ENCODE assay signal across 17 cellular contexts in genomic region chr15:77904901-77905300, GRCh38.
"Had no signal": no experiment of that assay in that cellular context is flagged by ENCODE, and none has a peak within 500 bp of the region (broad histone marks: within the 10 kb centered on the region; RNA-seq: fewer than 3 reads in every experiment).

No MANE protein-coding gene starts in this region.

- ATAC-seq: effector memory CD8-positive, alpha-beta T cell; gastroesophageal sphincter; left lobe of liver; mucosa of descending colon; naive thymus-derived CD8-positive, alpha-beta T cell; psoas muscle; sciatic nerve had no signal

- H3K27ac Mint-ChIP-seq: dendritic cell treated with granulocyte-macrophage colony-stimulating factor and Interleukin-4, amounts not matched to agents 40 ng/mL and 50 ng/mL, for 4 days; effector memory CD8-positive, alpha-beta T cell; naive thymus-derived CD8-positive, alpha-beta T cell; stimulated activated naive CD8-positive, alpha-beta T cell treated with anti-CD3 and anti-CD28 coated beads, Interleukin-15, Interleukin-2, amounts not matched to agents 100 ng/mL and 50 ng/mL, for 24 hours had no signal

- H3K4me1 Mint-ChIP-seq: central memory CD8-positive, alpha-beta T cell; naive thymus-derived CD8-positive, alpha-beta T cell had no signal

- H3K36me3 Mint-ChIP-seq: naive thymus-derived CD8-positive, alpha-beta T cell had no signal

- H3K9me3 Mint-ChIP-seq: central memory CD8-positive, alpha-beta T cell; dendritic cell treated with granulocyte-macrophage colony-stimulating factor and Interleukin-4, amounts not matched to agents 40 ng/mL and 50 ng/mL, for 4 days; effector memory CD8-positive, alpha-beta T cell; naive thymus-derived CD8-positive, alpha-beta T cell; stimulated activated naive CD8-positive, alpha-beta T cell treated with anti-CD3 and anti-CD28 coated beads, Interleukin-15, Interleukin-2, amounts not matched to agents 100 ng/mL and 50 ng/mL, for 24 hours had no signal

- H3K4me3 Mint-ChIP-seq: central memory CD8-positive, alpha-beta T cell; dendritic cell treated with granulocyte-macrophage colony-stimulating factor and Interleukin-4, amounts not matched to agents 40 ng/mL and 50 ng/mL, for 4 days; effector memory CD8-positive, alpha-beta T cell; naive thymus-derived CD8-positive, alpha-beta T cell; stimulated activated naive CD8-positive, alpha-beta T cell treated with anti-CD3 and anti-CD28 coated beads, Interleukin-15, Interleukin-2, amounts not matched to agents 100 ng/mL and 50 ng/mL, for 24 hours had no signal

- H3K27me3 Mint-ChIP-seq: stimulated activated naive CD8-positive, alpha-beta T cell treated with anti-CD3 and anti-CD28 coated beads, Interleukin-15, Interleukin-2, amounts not matched to agents 100 ng/mL and 50 ng/mL, for 24 hours had no signal

- DNase-seq: effector memory CD8-positive, alpha-beta T cell; esophagus squamous epithelium; foreskin fibroblast; glutamatergic neuron; naive thymus-derived CD8-positive, alpha-beta T cell; occipital lobe; psoas muscle; retina; stimulated activated CD4-positive, alpha-beta T cell treated with anti-CD3 and anti-CD28 coated beads, Interleukin-12 subunit alpha, Interleukin-12 subunit beta, amount 100 ng/mL, for 4 hours; transverse colon had no signal
